Comparison of ENCODE assay signal across 8 cellular contexts in genomic region chrX:53440101-53440500, GRCh38. TPM values are rescaled to one million over a fixed set of nuclear protein-coding genes. Genes with fewer than 3 reads are reported as not detected.
DNase-seq lines count a peak whose midpoint lies in the region; ATAC-seq and TF ChIP-seq lines count a peak whose summit lies in the region.

No MANE protein-coding gene starts in this region.

- intact Hi-C loops in ascending aorta (cut with DNase I) (loop anchor here (5.0 kb wide), 2 partner anchors 242 to 917 kb away; partner anchors contain the start of gene WNK3), mucosa of descending colon (cut with DNase I, micrococcal nuclease) (loop anchor here in 1 of 2 donors (10.0 kb wide), 1 partner anchor 125 kb away; no protein-coding TSS in a partner anchor)

- no peaks in the 10 kb centered on the region for H3K27me3 ChIP-seq in ACC112 (ENCODE audit: insufficient read depth, low read length)
- H3K27me3 ChIP-seq in HUES6 (ENCODE audit: control insufficient read depth, insufficient read depth, low read length): peaks cover 33% of the 10 kb centered on the region
- no peaks in the 10 kb centered on the region for H3K27me3 ChIP-seq in ascending aorta

- H3K9ac ChIP-seq in HUES6 (ENCODE audit: low read length): no peak overlapping the region

- H3K27ac ChIP-seq in ACC112 (ENCODE audit: low read depth, low read length): peak overlapping the region; percentile 60
- H3K27ac ChIP-seq in HUES6 (ENCODE audit: low read depth, low read length): no peak overlapping the region
- H3K27ac ChIP-seq in ascending aorta: peak overlapping the region; percentile 50 to 66

- TF ChIP-seq CTCF in ascending aorta (IDR thresholded peaks at IDR 0.05) (no peak), mucosa of descending colon (IDR thresholded peaks at IDR 0.05) (no peak)

- DNase-seq in ascending aorta (ENCODE audit: low spot score in 2 of 2) (no peak), mucosa of descending colon (peak in 1 of 3 donors; percentile 16), epidermal melanocyte (ENCODE audit: insufficient read length, low spot score) (no peak)

- no peaks in the 10 kb centered on the region for H3K79me2 ChIP-seq in ACC112 (ENCODE audit: control insufficient read depth, insufficient read depth, low read length, unreplicated experiment)

- H3K4me3 ChIP-seq in ACC112 (ENCODE audit: low read depth, low read length) (peak overlapping the region; percentile 74), HUES6 (ENCODE audit: low read depth, low read length) (peak overlapping the region; percentile 59), ascending aorta (peak overlapping the region; percentile 44 to 56), mucosa of descending colon (no peak overlapping the region)

- ATAC-seq in mucosa of descending colon (peak; percentile 62), HG02610 (IDR thresholded peaks at IDR 0.05; ENCODE audit: unreplicated experiment) (no peak), HG02798 (IDR thresholded peaks at IDR 0.05; ENCODE audit: poor library complexity, unreplicated experiment) (no peak), HG03135 (IDR thresholded peaks at IDR 0.05; ENCODE audit: unreplicated experiment) (no peak)

- H2AFZ ChIP-seq in ACC112 (ENCODE audit: low read length, unreplicated experiment): peak overlapping the region; percentile 4

- H3K4me1 ChIP-seq in ACC112 (ENCODE audit: control insufficient read depth, insufficient read depth, low read length, unreplicated experiment) (peaks cover 6% of the 10 kb centered on the region), HUES6 (ENCODE audit: control insufficient read depth, insufficient read depth, low read length) (peaks cover 2% of the 10 kb centered on the region; the same call in 1 of the 2 replicates), ascending aorta (peaks cover 0 to 4% of the 10 kb centered on the region in 2 donors), mucosa of descending colon (ENCODE audit: low read depth) (no peaks in the 10 kb centered on the region)

- no peaks in the 10 kb centered on the region; the same call in 1 of the 2 replicates for H3K9me3 ChIP-seq in HUES6 (ENCODE audit: control insufficient read depth, insufficient read depth, low read depth, low read length)
- no peaks in the 10 kb centered on the region for H3K9me3 ChIP-seq in ascending aorta
- H3K9me3 ChIP-seq in mucosa of descending colon: no peaks in the 10 kb centered on the region

- no peaks in the 10 kb centered on the region for H3K36me3 ChIP-seq in ACC112 (ENCODE audit: insufficient read depth, low read length)
- H3K36me3 ChIP-seq in HUES6 (ENCODE audit: control insufficient read depth, insufficient read depth, low read length): no peaks in the 10 kb centered on the region
- H3K36me3 ChIP-seq in ascending aorta: no peaks in the 10 kb centered on the region
- no peaks in the 10 kb centered on the region for H3K36me3 ChIP-seq in mucosa of descending colon (ENCODE audit: low read depth)

RNA-seq across cellular contexts. Expression of gene HSD17B10, which starts 5.9 kb away (rescaled TPM):
- total RNA-seq in ascending aorta: 21.5 TPM
- 10 to 100 TPM; 53.4 to 75.8 (median 60.3) TPM for total RNA-seq in mucosa of descending colon

RNA-seq across cellular contexts. Expression of gene RIBC1, which starts 17.4 kb away (rescaled TPM):
- total RNA-seq in ascending aorta (not detected), mucosa of descending colon (under 1 TPM; 0.43 to 0.94 (median 0.76) TPM)

RNA-seq across cellular contexts. Expression of gene SMC1A, which starts 17.6 kb away (rescaled TPM):
- total RNA-seq in ascending aorta (11.2 TPM), mucosa of descending colon (10 to 100 TPM; 48.2 to 75.0 (median 72.8) TPM)
